Comparison of ENCODE assay signal across 21 cellular contexts in the genomic region with DNA sequence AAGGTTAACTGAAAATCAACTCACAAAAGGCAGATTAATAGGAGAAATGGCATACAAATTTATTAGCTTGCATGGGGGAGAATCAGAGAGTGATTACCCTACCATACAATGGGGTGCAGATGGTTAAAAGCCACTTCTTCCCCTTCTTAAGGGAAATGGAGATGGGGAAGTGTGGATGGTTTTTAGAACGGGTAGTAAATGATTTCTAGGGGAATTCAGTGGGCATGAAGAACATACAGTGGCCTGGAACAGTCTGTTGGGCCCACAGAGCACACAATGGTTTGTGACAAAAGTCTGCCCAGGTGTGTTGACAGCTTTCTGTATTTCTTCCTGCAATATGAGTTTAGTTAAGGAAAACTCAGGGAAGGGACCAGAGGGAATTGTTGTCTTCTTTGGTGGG.
"Had no signal": no experiment of that assay in that cellular context is flagged by ENCODE, and none has a peak within 500 bp of the region (broad histone marks: within the 10 kb centered on the region; RNA-seq: fewer than 3 reads in every experiment).

No MANE protein-coding gene starts in this region.

- H3K27me3 Mint-ChIP-seq: natural killer cell treated with Interleukin-12 subunit alpha and Interleukin-12 subunit beta and Interleukin-15 and Interleukin-18, amount 100 ng/mL, for 72 hours had no signal

- H3K4me3 Mint-ChIP-seq: natural killer cell treated with Interleukin-12 subunit alpha and Interleukin-12 subunit beta and Interleukin-15 and Interleukin-18, amount 100 ng/mL, for 72 hours; neural progenitor cell had no signal

- H3K4me2 ChIP-seq: hepatocyte, neural progenitor cell had no signal

- H3K4me1 ChIP-seq: left ventricle myocardium inferior, neural progenitor cell, right atrium auricular region, sigmoid colon had no signal

- DNase-seq: dorsolateral prefrontal cortex; effector CD8-positive, alpha-beta T cell; foreskin melanocyte; head of caudate nucleus; kidney; left cardiac atrium; left ventricle myocardium inferior; mesenchymal stem cell; midbrain; nucleus accumbens; ovary; sigmoid colon; stimulated activated CD4-positive, alpha-beta T cell treated with anti-CD3 and anti-CD28 coated beads, Interleukin-2, amount 100 ng/mL, for 24 hours; stimulated activated naive CD4-positive, alpha-beta T cell treated with Interleukin-2 at 50 U/mL for 16 hours; trophoblast cell had no signal

- H3K9ac ChIP-seq: neural progenitor cell had no signal

- H3K27ac ChIP-seq: dorsolateral prefrontal cortex, hepatocyte, left ventricle myocardium inferior, neural progenitor cell, ovary, right atrium auricular region, sigmoid colon, skin epidermis had no signal

- H3K27me3 ChIP-seq: dorsolateral prefrontal cortex, hepatocyte, neural progenitor cell, ovary, right atrium auricular region, sigmoid colon had no signal

- H3K79me2 ChIP-seq: hepatocyte had no signal

- H3K27ac Mint-ChIP-seq: natural killer cell treated with Interleukin-12 subunit alpha and Interleukin-12 subunit beta and Interleukin-15 and Interleukin-18, amount 100 ng/mL, for 72 hours; neural progenitor cell had no signal

- FAIRE-seq: kidney had no signal

- H3K4me1 Mint-ChIP-seq: neural progenitor cell had no signal

- H3K4me3 ChIP-seq: dorsolateral prefrontal cortex, hepatocyte, left ventricle myocardium inferior, lung, neural progenitor cell, ovary, right atrium auricular region, sigmoid colon, skin epidermis had no signal

- H2AFZ ChIP-seq: hepatocyte, neural progenitor cell had no signal

- H3K36me3 Mint-ChIP-seq: natural killer cell treated with Interleukin-12 subunit alpha and Interleukin-12 subunit beta and Interleukin-15 and Interleukin-18, amount 100 ng/mL, for 72 hours had no signal

- ATAC-seq: left cardiac atrium; natural killer cell treated with Interleukin-12 subunit alpha and Interleukin-12 subunit beta and Interleukin-15 and Interleukin-18, amount 100 ng/mL, for 72 hours had no signal

- H3K9me3 ChIP-seq: left ventricle myocardium inferior, ovary, right atrium auricular region, sigmoid colon had no signal

- H3K36me3 ChIP-seq: neural progenitor cell, ovary, right atrium auricular region, sigmoid colon had no signal

- H3K9me3 Mint-ChIP-seq: natural killer cell treated with Interleukin-12 subunit alpha and Interleukin-12 subunit beta and Interleukin-15 and Interleukin-18, amount 100 ng/mL, for 72 hours; neural progenitor cell had no signal
